In the genomic region with DNA sequence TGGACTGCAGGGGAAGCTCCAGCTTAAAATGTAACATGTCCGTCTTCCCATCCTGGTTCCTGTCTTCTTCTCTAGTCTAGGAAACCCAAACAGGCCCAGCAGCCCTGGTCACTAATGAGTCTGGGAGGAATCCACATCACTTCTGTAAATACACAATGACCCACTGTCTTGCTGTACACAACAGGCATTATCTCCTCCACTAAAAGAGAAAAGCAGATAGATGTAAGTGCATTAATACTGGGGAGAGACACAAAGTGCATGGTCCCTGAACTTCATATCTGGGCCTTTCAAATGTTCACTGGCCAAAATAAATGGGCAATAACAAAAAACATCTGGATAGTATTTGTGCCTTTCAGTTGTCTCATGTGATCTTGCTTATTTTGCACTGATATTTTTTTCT, we compare ENCODE assay signal across 8 cellular contexts. TPM values are rescaled to one million over a fixed set of nuclear protein-coding genes. Genes with fewer than 3 reads are reported as not detected.
A peak's percentile ranks its signal among the peaks of the same experiment; 100 is the strongest.
DNase-seq lines count a peak whose midpoint lies in the region; TF ChIP-seq lines count a peak whose summit lies in the region.
"Not testable (repeated sequence)": the region's sequence is repeated elsewhere in the genome, so short reads cannot be mapped to it uniquely, and the experiment has no call there.
"Had no signal": no experiment of that assay in that cellular context is flagged by ENCODE, and none has a peak within 500 bp of the region (broad histone marks: within the 10 kb centered on the region; RNA-seq: fewer than 3 reads in every experiment).

No MANE protein-coding gene starts in this region.

- DNase-seq in caudate nucleus (lab: John Stamatoyannopoulos, UW); dorsolateral prefrontal cortex: not testable (repeated sequence)
- peak; percentile 85 for DNase-seq in pons (ENCODE audit: low spot score)
- peak; percentile 38 for DNase-seq in superior temporal gyrus (ENCODE audit: extremely low spot score)

- not testable (repeated sequence) for TF ChIP-seq CTCF in dorsolateral prefrontal cortex (IDR thresholded peaks at IDR 0.05 in 54 of 56, conservative IDR thresholded peaks at IDR 0.05 in 2 of 56; ENCODE audit: low read depth in 1 of 56, partially characterized antibody in 56 of 56)

- not testable (repeated sequence) for H3K4me3 ChIP-seq in dorsolateral prefrontal cortex

- H3K27ac ChIP-seq in caudate nucleus (ENCODE audit: low read depth, low read length), result peak overlapping the region; percentile 44
- H3K27ac ChIP-seq in dorsolateral prefrontal cortex, result peak overlapping the region in 37 of 59 donors; percentile 4 to 82 (median 69)
- H3K27ac ChIP-seq in layer of hippocampus (ENCODE audit: low read depth, low read length), result peak overlapping the region; percentile 38

- not testable (repeated sequence) for H3K27me3 ChIP-seq in dorsolateral prefrontal cortex; layer of hippocampus (ENCODE audit: control insufficient read depth, insufficient read depth, low read length)

- intact Hi-C loops in dorsolateral prefrontal cortex (cut with DNase I), result not testable (repeated sequence)

RNA-seq across cellular contexts. Expression of gene CHST5, which starts 10.0 kb away (rescaled TPM):
- 10 to 100 TPM in 1 of 120 experiments, 1 to 10 TPM in 119; 1.2 to 10.0 (median 4.2) TPM for total RNA-seq in dorsolateral prefrontal cortex
- total RNA-seq: A172; CD4-positive, alpha-beta T cell; CD8-positive, alpha-beta T cell had no signal

RNA-seq across cellular contexts. Expression of gene TMEM231, which starts 10.2 kb away (rescaled TPM):
- 10 to 100 TPM; 16.2 to 36.0 (median 24.0) TPM for total RNA-seq in dorsolateral prefrontal cortex

RNA-seq across cellular contexts. Expression of gene GABARAPL2, which starts 20.3 kb away (rescaled TPM):
- 100 to 1,000 TPM; 171 to 307 (median 259) TPM for total RNA-seq in dorsolateral prefrontal cortex

RNA-seq across cellular contexts. Expression of gene CHST6, which starts 50.6 kb away (rescaled TPM):
- total RNA-seq in dorsolateral prefrontal cortex, result 10 to 100 TPM in 93 of 120 experiments, 1 to 10 TPM in 27; 4.8 to 43.3 (median 16.5) TPM
- total RNA-seq: A172; CD4-positive, alpha-beta T cell; CD8-positive, alpha-beta T cell had no signal
